Comparison of ENCODE assay signal across 8 cellular contexts in genomic region chr5:1140188-1140817, GRCh38. TPM values are rescaled to one million over a fixed set of nuclear protein-coding genes. Genes with fewer than 3 reads are reported as not detected.
DNase-seq lines count a peak whose midpoint lies in the region; ATAC-seq and TF ChIP-seq lines count a peak whose summit lies in the region.

No MANE protein-coding gene starts in this region.

- H3K4me1 ChIP-seq in colonic mucosa (peaks cover 11% of the 10 kb centered on the region), lung (ENCODE audit: control insufficient read depth in 2 of 2, insufficient read depth in 2 of 2, low read length in 2 of 2) (peaks cover 0 to 11% of the 10 kb centered on the region in 2 donors)

- 25 to 36% methylated on average over 22 of the region's 22 CpGs for WGBS in lung, 2 donors

- H3K4me1 Mint-ChIP-seq in activated CD4-positive, alpha-beta T cell treated with anti-CD3 and anti-CD28 coated beads, Interleukin-2, amount 10 ng/mL, durations not matched to agents 24 days and 14 days = peaks cover 5% of the 10 kb centered on the region

- H3K4me3 Mint-ChIP-seq in activated CD4-positive, alpha-beta T cell treated with anti-CD3 and anti-CD28 coated beads, Interleukin-2, amount 10 ng/mL, durations not matched to agents 24 days and 14 days = no peak overlapping the region

- H3K36me3 Mint-ChIP-seq in activated CD4-positive, alpha-beta T cell treated with anti-CD3 and anti-CD28 coated beads, Interleukin-2, amount 10 ng/mL, durations not matched to agents 24 days and 14 days (ENCODE audit: low read depth) = no peaks in the 10 kb centered on the region

- intact Hi-C loops in activated CD4-positive, alpha-beta T cell treated with anti-CD3 and anti-CD28 coated beads, Interleukin-2, amount 10 ng/mL, durations not matched to agents 24 days and 14 days (cut with micrococcal nuclease) = loop anchor here (1.0 kb wide), 1 partner anchor 217 kb away; no protein-coding TSS in a partner anchor
- intact Hi-C loops in colonic mucosa (cut with DNase I) = no loop called here

- TF ChIP-seq CTCF in colonic mucosa (IDR thresholded peaks at IDR 0.05) (peak; percentile 82), lung (IDR thresholded peaks at IDR 0.05; ENCODE audit: control extremely low read depth, extremely low read depth) (peak; percentile 57)

- H3K36me3 ChIP-seq in colonic mucosa (no peaks in the 10 kb centered on the region), lung (ENCODE audit: control insufficient read depth in 2 of 2, insufficient read depth in 2 of 2, low read length in 2 of 2) (no peaks in the 10 kb centered on the region)

- peak overlapping the region in 1 of 2 donors; percentile 9 for H3K9ac ChIP-seq in colonic mucosa (ENCODE audit: low read depth in 2 of 2, low read length in 2 of 2)

- DNase-seq in GM03348 (ENCODE audit: low spot score) = peak; percentile 86
- DNase-seq in NCI-H2196 (lab: John Stamatoyannopoulos, UW; ENCODE audit: unreplicated experiment) = peak; percentile 90
- peak; percentile 95 for DNase-seq in activated CD4-positive, alpha-beta T cell treated with anti-CD3 and anti-CD28 coated beads, Interleukin-2, amount 10 ng/mL, durations not matched to agents 24 days and 14 days
- DNase-seq in colonic mucosa = peak; percentile 91
- peak; percentile 77 for DNase-seq in lung (ENCODE audit: low spot score)
- peak; percentile 62 to 65 for DNase-seq in stimulated activated CD8-positive, alpha-beta memory T cell treated with anti-CD3 and anti-CD28 coated beads, Interleukin-2, amount 100 ng/mL, for 1 hour (ENCODE audit: low read depth in 2 of 2)
- DNase-seq in ecto neural progenitor cell (ENCODE audit: low spot score) = no peak

- no peaks in the 10 kb centered on the region for H3K27me3 Mint-ChIP-seq in activated CD4-positive, alpha-beta T cell treated with anti-CD3 and anti-CD28 coated beads, Interleukin-2, amount 10 ng/mL, durations not matched to agents 24 days and 14 days

- H3K9me3 Mint-ChIP-seq in activated CD4-positive, alpha-beta T cell treated with anti-CD3 and anti-CD28 coated beads, Interleukin-2, amount 10 ng/mL, durations not matched to agents 24 days and 14 days = no peaks in the 10 kb centered on the region

- no peak overlapping the region for H3K27ac Mint-ChIP-seq in activated CD4-positive, alpha-beta T cell treated with anti-CD3 and anti-CD28 coated beads, Interleukin-2, amount 10 ng/mL, durations not matched to agents 24 days and 14 days

- H3K27ac ChIP-seq in colonic mucosa (no peak overlapping the region), lung (ENCODE audit: low read depth in 1 of 2, low read length in 1 of 2) (no peak overlapping the region)

- no peak overlapping the region for H3K4me3 ChIP-seq in colonic mucosa
- no peak overlapping the region for H3K4me3 ChIP-seq in lung

- peak; percentile 62 for ATAC-seq in HG02884 (IDR thresholded peaks at IDR 0.05; ENCODE audit: unreplicated experiment)
- peak; percentile 84 for ATAC-seq in lung (ENCODE audit: insufficient read depth, low FRiP score)

- H3K9me3 ChIP-seq in colonic mucosa (no peaks in the 10 kb centered on the region), lung (ENCODE audit: control insufficient read depth in 2 of 2, insufficient read depth in 1 of 2, low read length in 1 of 2) (no peaks in the 10 kb centered on the region)

- H3K27me3 ChIP-seq in colonic mucosa = no peaks in the 10 kb centered on the region
- H3K27me3 ChIP-seq in lung (ENCODE audit: control insufficient read depth, insufficient read depth) = no peaks in the 10 kb centered on the region

RNA-seq across cellular contexts. Expression of gene SLC12A7, which starts 28.4 kb away (rescaled TPM):
- 32.1 and 33.4 TPM in 2 replicates for total RNA-seq in activated CD4-positive, alpha-beta T cell treated with anti-CD3 and anti-CD28 coated beads, Interleukin-2, amount 10 ng/mL, durations not matched to agents 24 days and 14 days
- total RNA-seq in colonic mucosa (10 to 100 TPM; 64.6 to 81.2 TPM), lung (10 to 100 TPM; 42.8 to 50.4 TPM)
- 10 to 100 TPM; 14.8 to 36.9 TPM for polyA plus RNA-seq in lung
